In the genomic region with DNA sequence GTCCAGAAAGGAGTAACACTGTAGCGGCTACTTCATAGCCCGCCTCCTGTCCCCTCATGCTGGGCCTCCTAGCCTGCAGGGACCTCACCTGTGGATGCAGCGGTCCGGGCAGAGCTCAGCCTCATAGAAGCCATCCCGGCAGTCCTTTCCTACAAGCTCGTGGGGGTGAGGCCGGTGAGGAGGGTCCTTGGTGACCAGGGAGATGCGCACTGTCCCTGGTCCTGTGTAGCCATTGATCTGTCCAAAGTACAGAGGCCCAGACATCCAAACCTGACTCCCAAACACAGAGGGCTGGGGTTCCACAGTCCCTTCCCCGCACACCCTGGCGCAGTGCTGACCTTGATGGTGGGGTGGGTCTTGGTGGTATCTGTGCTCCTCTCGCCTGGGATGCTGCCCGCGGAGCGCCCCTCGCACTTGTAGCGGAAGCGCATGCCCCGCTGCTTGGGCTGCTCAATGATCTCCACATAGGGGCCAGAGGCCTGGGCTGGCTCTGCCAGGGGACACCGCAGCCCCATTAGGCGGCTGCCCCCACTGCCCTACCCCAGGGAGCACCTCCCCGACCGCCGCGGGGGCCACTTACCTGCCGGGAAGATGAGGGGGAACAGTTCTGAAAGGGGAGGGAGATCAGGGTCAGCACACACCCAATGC, we compare ENCODE assay signal across 8 cellular contexts. TPM values are rescaled to one million over a fixed set of nuclear protein-coding genes. Genes with fewer than 3 reads are reported as not detected.
DNase-seq lines count a peak whose midpoint lies in the region; ATAC-seq and TF ChIP-seq lines count a peak whose summit lies in the region.

No MANE protein-coding gene starts in this region.

- no peak for TF ChIP-seq POLR2A in GM18505 (IDR thresholded peaks at IDR 0.05; ENCODE audit: borderline replicate concordance, extremely low read depth, insufficient read depth, insufficient read length)

- H3K4me3 Mint-ChIP-seq in stimulated activated naive CD8-positive, alpha-beta T cell treated with anti-CD3 and anti-CD28 coated beads, Interleukin-15, Interleukin-2, amounts not matched to agents 100 ng/mL and 50 ng/mL, for 24 hours = peak overlapping the region; percentile 86

- peaks cover 46% of the 10 kb centered on the region for H3K36me3 Mint-ChIP-seq in stimulated activated naive CD8-positive, alpha-beta T cell treated with anti-CD3 and anti-CD28 coated beads, Interleukin-15, Interleukin-2, amounts not matched to agents 100 ng/mL and 50 ng/mL, for 24 hours (ENCODE audit: low read depth)

- peaks cover 9% of the 10 kb centered on the region for H3K36me3 ChIP-seq in mucosa of descending colon (ENCODE audit: low read depth)

- H3K27me3 Mint-ChIP-seq in stimulated activated naive CD8-positive, alpha-beta T cell treated with anti-CD3 and anti-CD28 coated beads, Interleukin-15, Interleukin-2, amounts not matched to agents 100 ng/mL and 50 ng/mL, for 24 hours = no peaks in the 10 kb centered on the region

- H3K4me1 ChIP-seq in mucosa of descending colon (ENCODE audit: low read depth) = peaks cover 15% of the 10 kb centered on the region

- TF ChIP-seq CTCF in mucosa of descending colon (IDR thresholded peaks at IDR 0.05) = no peak

- peak overlapping the region; percentile 86 for H3K4me3 ChIP-seq in mucosa of descending colon

- H3K9me3 ChIP-seq in mucosa of descending colon = no peaks in the 10 kb centered on the region

- no peak for ATAC-seq in stimulated activated naive CD8-positive, alpha-beta T cell treated with anti-CD3 and anti-CD28 coated beads, Interleukin-15, Interleukin-2, amounts not matched to agents 100 U/mL and 50 U/mL, for 24 hours
- ATAC-seq in mucosa of descending colon = no peak
- ATAC-seq in GM18505 (IDR thresholded peaks at IDR 0.05; ENCODE audit: unreplicated experiment) = no peak
- no peak for ATAC-seq in GM19035 (IDR thresholded peaks at IDR 0.05; ENCODE audit: unreplicated experiment)

- peaks cover 43% of the 10 kb centered on the region for H3K4me1 Mint-ChIP-seq in stimulated activated naive CD8-positive, alpha-beta T cell treated with anti-CD3 and anti-CD28 coated beads, Interleukin-15, Interleukin-2, amounts not matched to agents 100 ng/mL and 50 ng/mL, for 24 hours (ENCODE audit: low read depth)

- DNase-seq in stimulated activated naive CD8-positive, alpha-beta T cell treated with anti-CD3 and anti-CD28 coated beads, Interleukin-15, Interleukin-2, amounts not matched to agents 100 U/mL and 50 U/mL, for 24 hours = no peak
- DNase-seq in caudate nucleus (lab: John Stamatoyannopoulos, UW) = no peak
- DNase-seq in mucosa of descending colon = peak in 2 of 3 donors; percentile 48 to 64
- DNase-seq in GOT3 (lab: John Stamatoyannopoulos, UW) = no peak
- no peak for DNase-seq in NCI-H2029 treated with DMSO at 0.1 percent for 48 hours (lab: John Stamatoyannopoulos, UW)

- H3K27ac Mint-ChIP-seq in stimulated activated naive CD8-positive, alpha-beta T cell treated with anti-CD3 and anti-CD28 coated beads, Interleukin-15, Interleukin-2, amounts not matched to agents 100 ng/mL and 50 ng/mL, for 24 hours = peak overlapping the region; percentile 87

- no peaks in the 10 kb centered on the region for H3K9me3 Mint-ChIP-seq in stimulated activated naive CD8-positive, alpha-beta T cell treated with anti-CD3 and anti-CD28 coated beads, Interleukin-15, Interleukin-2, amounts not matched to agents 100 ng/mL and 50 ng/mL, for 24 hours

- H3K27ac ChIP-seq in caudate nucleus (ENCODE audit: low read depth, low read length) = peak overlapping the region; percentile 99

- intact Hi-C loops in mucosa of descending colon (cut with DNase I, micrococcal nuclease) = no loop called here

RNA-seq across cellular contexts. Expression of a gene that starts 1.0 kb away (rescaled TPM):
- 10 to 100 TPM; 69.1 to 89.6 (median 71.0) TPM for total RNA-seq in mucosa of descending colon

RNA-seq across cellular contexts. Expression of a gene that starts 23.8 kb away (rescaled TPM):
- total RNA-seq in mucosa of descending colon = 10 to 100 TPM; 23.2 to 52.5 (median 28.1) TPM

RNA-seq across cellular contexts. Expression of a gene that starts 46.1 kb away (rescaled TPM):
- 10 to 100 TPM; 42.5 to 53.4 (median 47.5) TPM for total RNA-seq in mucosa of descending colon

RNA-seq across cellular contexts. Expression of a gene that starts 47.7 kb away (rescaled TPM):
- 100 to 1,000 TPM in 1 of 3 donors, 10 to 100 TPM in 2; 81.6 to 109 (median 95.7) TPM for total RNA-seq in mucosa of descending colon

RNA-seq across cellular contexts. Expression of a gene that starts 50.3 kb away (rescaled TPM):
- 10 to 100 TPM; 70.9 to 92.0 (median 90.5) TPM for total RNA-seq in mucosa of descending colon

Comparison
In these comparisons a context has a peak if more than half of its experiments do, and no peak if none do; other contexts are left out.
1. DNase-seq: peak in mucosa of descending colon (2 of 3); none in stimulated activated naive CD8-positive, alpha-beta T cell treated with anti-CD3 and anti-CD28 coated beads, Interleukin-15, Interleukin-2, amounts not matched to agents 100 U/mL and 50 U/mL, for 24 hours (single experiment), caudate nucleus (0 of 61), GOT3 (single experiment) and NCI-H2029 treated with DMSO at 0.1 percent for 48 hours (single experiment).